In genomic region chr20:34896086-34896551, GRCh38 we compare ENCODE assay signal across 31 cellular contexts. TPM values are rescaled to one million over a fixed set of nuclear protein-coding genes. Genes with fewer than 3 reads are reported as not detected.
DNase-seq lines count a peak whose midpoint lies in the region; ATAC-seq, FAIRE-seq and TF ChIP-seq lines count a peak whose summit lies in the region.
"Had no signal": no experiment of that assay in that cellular context is flagged by ENCODE, and none has a peak within 500 bp of the region (broad histone marks: within the 10 kb centered on the region; RNA-seq: fewer than 3 reads in every experiment).

No MANE protein-coding gene starts in this region.

- H3K27me3 Mint-ChIP-seq in chondrocyte (ENCODE audit: low read depth): no peaks in the 10 kb centered on the region
- H3K27me3 Mint-ChIP-seq in Caco-2 (ENCODE audit: insufficient read depth, unreplicated experiment): no peaks in the 10 kb centered on the region
- H3K27me3 Mint-ChIP-seq: activated CD8-positive, alpha-beta T cell treated with anti-CD3 and anti-CD28 coated beads for 36 hours; activated naive CD8-positive, alpha-beta T cell treated with anti-CD3 and anti-CD28 coated beads for 36 hours; CD4-positive, alpha-beta T cell; naive thymus-derived CD4-positive, alpha-beta T cell; progenitor cell of endocrine pancreas; stimulated activated naive CD8-positive, alpha-beta T cell treated with anti-CD3 and anti-CD28 coated beads, Interleukin-15, amount 100 ng/mL, for 72 hours had no signal

- no peaks in the 10 kb centered on the region for H3K27me3 ChIP-seq in liver (ENCODE audit: control insufficient read depth in 4 of 4, insufficient read depth in 4 of 4, low read length in 3 of 4)
- H3K27me3 ChIP-seq in HepG2 (ENCODE audit: control insufficient read depth in 1 of 2, insufficient read depth in 2 of 2, low read length in 2 of 2): no peaks in the 10 kb centered on the region
- no peaks in the 10 kb centered on the region for H3K27me3 ChIP-seq in lower lobe of right lung (ENCODE audit: low read depth)
- no peaks in the 10 kb centered on the region for H3K27me3 ChIP-seq in aorta (ENCODE audit: control insufficient read depth in 1 of 2, insufficient read depth in 2 of 2, low read length in 1 of 2)
- no peaks in the 10 kb centered on the region for H3K27me3 ChIP-seq in WERI-Rb-1 (ENCODE audit: insufficient read depth, low read depth, severe bottlenecking)
- no peaks in the 10 kb centered on the region for H3K27me3 ChIP-seq in Caco-2 (replicated peaks; ENCODE audit: control insufficient read depth, insufficient read depth, low read length)
- H3K27me3 ChIP-seq: body of pancreas had no signal

- TF ChIP-seq POLR2A in HepG2 (IDR thresholded peaks at IDR 0.05; ENCODE audit: insufficient read depth in 1 of 2, low read depth in 2 of 2, low read length in 2 of 2): no peak

- BruUV-seq in HepG2 (replicated peaks; lab: Mats Ljungman, UMichigan): no TSS peak
- no TSS peak for BruUV-seq in Caco-2 (replicated peaks; lab: Mats Ljungman, UMichigan)

- ATAC-seq in HepG2 (no peak), lower lobe of right lung (peak; percentile 70 to 73), aorta (ENCODE audit: low FRiP score) (no peak)
- ATAC-seq: activated CD8-positive, alpha-beta T cell treated with anti-CD3 and anti-CD28 coated beads for 36 hours; body of pancreas; naive thymus-derived CD4-positive, alpha-beta T cell; stimulated activated naive CD8-positive, alpha-beta T cell treated with anti-CD3 and anti-CD28 coated beads, Interleukin-15, amount 100 ng/mL, for 72 hours had no signal

- H3K36me3 ChIP-seq in liver (ENCODE audit: control insufficient read depth in 4 of 4, insufficient read depth in 3 of 4, low read depth in 1 of 4, low read length in 3 of 4) (peaks cover 0 to 2% (median under 1%) of the 10 kb centered on the region in 4 donors), HepG2 (replicated peaks in 1 of 2; ENCODE audit: control insufficient read depth in 1 of 2, insufficient read depth in 2 of 2, low read length in 2 of 2) (peaks cover 0 to 12% of the 10 kb centered on the region in 2 experiments; a peak in 2 of 5 replicates), lower lobe of right lung (peaks cover 8% of the 10 kb centered on the region), aorta (ENCODE audit: control insufficient read depth in 1 of 2, insufficient read depth in 2 of 2, low read length in 1 of 2) (no peaks in the 10 kb centered on the region), WERI-Rb-1 (no peaks in the 10 kb centered on the region), Caco-2 (ENCODE audit: control insufficient read depth, insufficient read depth, low read length) (no peaks in the 10 kb centered on the region)

- TF ChIP-seq EP300 in HepG2 (IDR thresholded peaks at IDR 0.05; ENCODE audit: low read depth in 2 of 2, low read length in 2 of 2): no peak
- TF ChIP-seq EP300 in HepG2 (CRISPR knock-in tag; IDR thresholded peaks at IDR 0.05; ENCODE audit: borderline replicate concordance): no peak

- H2AFZ ChIP-seq in HepG2 (ENCODE audit: low read length): no peak overlapping the region

- CTCF ChIA-PET in HepG2 (lab: Yijun Ruan, JAX; ENCODE audit: low intra/inter-chr PET ratio, low total read pairs): no interaction called here
- CTCF ChIA-PET in Caco-2 (lab: Charles Lee): no interaction called here

- FAIRE-seq in HepG2 (lab: Jason Lieb, UNC): no peak
- FAIRE-seq: A204.1, GM12892 had no signal

- no peak for TF ChIP-seq CTCF in liver (IDR thresholded peaks at IDR 0.05; ENCODE audit: low read depth, low read length, missing input control)
- TF ChIP-seq CTCF in HepG2 (CRISPR knock-in tag; IDR thresholded peaks at IDR 0.05): no peak
- TF ChIP-seq CTCF in fibroblast of the aortic adventitia (IDR thresholded peaks at IDR 0.05; ENCODE audit: insufficient read depth, low read length): no peak
- no peak for TF ChIP-seq CTCF in lower lobe of right lung (IDR thresholded peaks at IDR 0.05)
- no peak for TF ChIP-seq CTCF in chondrocyte (IDR thresholded peaks at IDR 0.05)
- TF ChIP-seq CTCF in WERI-Rb-1 (IDR thresholded peaks at IDR 0.05; ENCODE audit: low read depth, low read length): no peak
- no peak for TF ChIP-seq CTCF in Caco-2 (IDR thresholded peaks at IDR 0.05; ENCODE audit: insufficient read depth in 1 of 2, low read depth in 1 of 2, low read length in 1 of 2, severe bottlenecking in 1 of 2, unreplicated experiment in 1 of 2)

- H3K4me1 ChIP-seq in liver (ENCODE audit: control insufficient read depth in 4 of 4, insufficient read depth in 4 of 4, low read length in 3 of 4): peaks cover 2 to 19% (median 16%) of the 10 kb centered on the region in 4 donors
- H3K4me1 ChIP-seq in HepG2 (ENCODE audit: insufficient read depth, low read length): no peaks in the 10 kb centered on the region
- H3K4me1 ChIP-seq in lower lobe of right lung: peaks cover 33% of the 10 kb centered on the region
- H3K4me1 ChIP-seq in aorta (ENCODE audit: control insufficient read depth in 1 of 2, insufficient read depth in 2 of 2, low read length in 2 of 2): peaks cover 3 to 10% of the 10 kb centered on the region in 2 donors
- peaks cover 28% of the 10 kb centered on the region for H3K4me1 ChIP-seq in Caco-2

- no peak overlapping the region for H3K27ac Mint-ChIP-seq in chondrocyte (ENCODE audit: unreplicated experiment)
- no peak overlapping the region for H3K27ac Mint-ChIP-seq in Caco-2 (ENCODE audit: unreplicated experiment)
- H3K27ac Mint-ChIP-seq: activated CD8-positive, alpha-beta T cell treated with anti-CD3 and anti-CD28 coated beads for 36 hours; activated naive CD8-positive, alpha-beta T cell treated with anti-CD3 and anti-CD28 coated beads for 36 hours; CD4-positive, alpha-beta T cell; progenitor cell of endocrine pancreas; stimulated activated naive CD8-positive, alpha-beta T cell treated with anti-CD3 and anti-CD28 coated beads, Interleukin-15, amount 100 ng/mL, for 72 hours had no signal

- POLR2A ChIA-PET in HepG2 (lab: Yijun Ruan, JAX): no interaction called here
- POLR2A ChIA-PET in Caco-2 (lab: Charles Lee): no interaction called here

- H3K9me3 ChIP-seq in liver (ENCODE audit: control insufficient read depth in 4 of 4, low read length in 3 of 4) (no peaks in the 10 kb centered on the region), HepG2 (ENCODE audit: low read length) (no peaks in the 10 kb centered on the region), lower lobe of right lung (no peaks in the 10 kb centered on the region), aorta (ENCODE audit: control insufficient read depth, low read length) (no peaks in the 10 kb centered on the region), WERI-Rb-1 (ENCODE audit: severe bottlenecking) (no peaks in the 10 kb centered on the region), Caco-2 (no peaks in the 10 kb centered on the region)
- H3K9me3 ChIP-seq: body of pancreas had no signal

- no peaks in the 10 kb centered on the region for H4K20me1 ChIP-seq in HepG2 (ENCODE audit: insufficient read depth, low read length)

- intact Hi-C loops in HepG2 (cut with micrococcal nuclease; ENCODE audit: unreplicated experiment): no loop called here
- intact Hi-C loops in lower lobe of right lung (cut with DNase I): no loop called here
- intact Hi-C loops in aorta (cut with DNase I): no loop called here
- intact Hi-C loops in Caco-2 (cut with micrococcal nuclease; ENCODE audit: unreplicated experiment): no loop called here

- no peak for DNase-seq in HepG2 (ENCODE audit: low spot score)
- DNase-seq in fibroblast of the aortic adventitia (ENCODE audit: low read depth): peak; percentile 67
- no peak for DNase-seq in lower lobe of right lung
- DNase-seq in aorta: no peak
- DNase-seq in chondrocyte (ENCODE audit: low spot score): no peak
- DNase-seq in WERI-Rb-1: no peak
- DNase-seq in Caco-2: no peak
- DNase-seq: activated CD4-positive, alpha-beta T cell treated with anti-CD3 and anti-CD28 coated beads for 1 hour; activated CD8-positive, alpha-beta T cell treated with anti-CD3 and anti-CD28 coated beads for 36 hours; activated effector memory CD4-positive, alpha-beta T cell treated with Interleukin-2 at 50 U/mL for 16 hours; activated naive CD8-positive, alpha-beta T cell treated with anti-CD3 and anti-CD28 coated beads for 36 hours; AML-193; body of pancreas; CD4-positive, alpha-beta T cell; GOT3; kidney glomerular epithelial cell; naive thymus-derived CD4-positive, alpha-beta T cell; NCI-H1092; NCI-H187 treated with DMSO at 0.1 percent for 48 hours; NCI-H748 treated with DMSO at 0.1 percent for 48 hours; RPMI8226; stimulated activated CD8-positive, alpha-beta memory T cell treated with anti-CD3 and anti-CD28 coated beads, Interleukin-4, amount 100 ng/mL, for 48 hours; stimulated activated naive CD8-positive, alpha-beta T cell treated with anti-CD3 and anti-CD28 coated beads, Interleukin-15, amount 100 ng/mL, for 72 hours; T-helper 2 cell; trophoblast cell had no signal

- H3K4me1 Mint-ChIP-seq in chondrocyte (ENCODE audit: low read depth): peaks cover 16% of the 10 kb centered on the region
- peaks cover 16% of the 10 kb centered on the region for H3K4me1 Mint-ChIP-seq in Caco-2 (ENCODE audit: low read depth, unreplicated experiment)

- H3K4me3 ChIP-seq in liver (ENCODE audit: low read depth in 1 of 3, low read length in 3 of 3): no peak overlapping the region
- H3K4me3 ChIP-seq in HepG2 (replicated peaks in 1 of 3; ENCODE audit: insufficient read depth in 1 of 3, low read depth in 2 of 3, low read length in 3 of 3): no peak overlapping the region
- no peak overlapping the region for H3K4me3 ChIP-seq in fibroblast of the aortic adventitia (ENCODE audit: low read depth, low read length)
- no peak overlapping the region for H3K4me3 ChIP-seq in lower lobe of right lung
- no peak overlapping the region for H3K4me3 ChIP-seq in aorta (ENCODE audit: low read length in 2 of 2)
- H3K4me3 ChIP-seq in WERI-Rb-1 (ENCODE audit: low read depth, low read length): no peak overlapping the region
- no peak overlapping the region for H3K4me3 ChIP-seq in Caco-2 (ENCODE audit: low read depth, low read length)
- H3K4me3 ChIP-seq: body of pancreas, skin epidermis had no signal

- H3K9ac ChIP-seq in liver (ENCODE audit: low read depth in 1 of 2, low read length in 2 of 2) (no peak overlapping the region), HepG2 (ENCODE audit: insufficient read depth, low read depth, low read length) (no peak overlapping the region)

- in situ Hi-C loops in HepG2 (cut with HindIII; ENCODE audit: extremely low pct_ligation_motif_present, low pct_unique_long_range_greater_than_20kb): no loop called here

- H3K27ac ChIP-seq in liver (ENCODE audit: low read depth in 1 of 2, low read length in 2 of 2): no peak overlapping the region
- no peak overlapping the region for H3K27ac ChIP-seq in HepG2 (ENCODE audit: extremely low read length, insufficient read depth, low read length)
- H3K27ac ChIP-seq in lower lobe of right lung: no peak overlapping the region
- peak overlapping the region; percentile 26 to 67 for H3K27ac ChIP-seq in aorta (ENCODE audit: low read depth in 1 of 2, low read length in 2 of 2)
- no peak overlapping the region for H3K27ac ChIP-seq in WERI-Rb-1
- H3K27ac ChIP-seq: body of pancreas, skin epidermis had no signal

- WGBS in liver: 34% methylated on average over 1 of the region's 1 CpG
- 86% methylated on average over 1 of the region's 1 CpG for WGBS in HepG2 (ENCODE audit: low lambda C conversion rate)
- WGBS in aorta, 2 donors: 5 to 9% methylated on average over 1 of the region's 1 CpG

- H3K79me2 ChIP-seq in HepG2 (ENCODE audit: insufficient read depth, low read length): peaks cover 15% of the 10 kb centered on the region

- no peak overlapping the region for H3K4me2 ChIP-seq in HepG2 (ENCODE audit: low read depth, low read length)

- TF ChIP-seq RAD21 in liver (IDR thresholded peaks at IDR 0.05) (no peak), HepG2 (CRISPR knock-in tag; IDR thresholded peaks at IDR 0.05) (no peak)

- H3K9me3 Mint-ChIP-seq in chondrocyte (ENCODE audit: low read depth) (no peaks in the 10 kb centered on the region), Caco-2 (ENCODE audit: unreplicated experiment) (no peaks in the 10 kb centered on the region)
- H3K9me3 Mint-ChIP-seq: activated CD8-positive, alpha-beta T cell treated with anti-CD3 and anti-CD28 coated beads for 36 hours; activated naive CD8-positive, alpha-beta T cell treated with anti-CD3 and anti-CD28 coated beads for 36 hours; CD4-positive, alpha-beta T cell; stimulated activated naive CD8-positive, alpha-beta T cell treated with anti-CD3 and anti-CD28 coated beads, Interleukin-15, amount 100 ng/mL, for 72 hours had no signal

- H3K36me3 Mint-ChIP-seq in chondrocyte (ENCODE audit: low read depth) (peaks cover 5% of the 10 kb centered on the region), Caco-2 (ENCODE audit: insufficient read depth, unreplicated experiment) (no peaks in the 10 kb centered on the region)
- H3K36me3 Mint-ChIP-seq: activated naive CD8-positive, alpha-beta T cell treated with anti-CD3 and anti-CD28 coated beads for 36 hours had no signal

- H3K4me3 Mint-ChIP-seq in chondrocyte (ENCODE audit: unreplicated experiment): no peak overlapping the region
- H3K4me3 Mint-ChIP-seq in Caco-2 (ENCODE audit: unreplicated experiment): no peak overlapping the region
- H3K4me3 Mint-ChIP-seq: activated CD8-positive, alpha-beta T cell treated with anti-CD3 and anti-CD28 coated beads for 36 hours; activated naive CD8-positive, alpha-beta T cell treated with anti-CD3 and anti-CD28 coated beads for 36 hours; CD4-positive, alpha-beta T cell; naive thymus-derived CD4-positive, alpha-beta T cell; stimulated activated naive CD8-positive, alpha-beta T cell treated with anti-CD3 and anti-CD28 coated beads, Interleukin-15, amount 100 ng/mL, for 72 hours had no signal

RNA-seq across cellular contexts. Expression of gene ACSS2, which starts 19.7 kb away (rescaled TPM):
- 100 to 1,000 TPM; 103 to 260 TPM for total RNA-seq in liver
- polyA plus RNA-seq in liver: 10 to 100 TPM; 29.8 to 56.6 TPM
- total RNA-seq in HepG2 (2016; rRNA removed; fragmentation: Illumina TruSeq; extraction: Trizol): 89.7 and 91.7 TPM in 2 replicates
- 21.5 and 23.1 TPM in 2 replicates for total RNA-seq in HepG2 (2016; cell fraction: cytosol; rRNA removed; fragmentation: Illumina TruSeq; extraction: Trizol; ENCODE audit: low read depth)
- total RNA-seq in HepG2 (2016; cell fraction: insoluble cytoplasmic fraction; rRNA removed; fragmentation: Illumina TruSeq; extraction: Trizol): 83.3 and 83.7 TPM in 2 replicates
- total RNA-seq in HepG2 (2016; cell fraction: membrane; rRNA removed; fragmentation: Illumina TruSeq; extraction: Trizol): 39.3 and 39.5 TPM in 2 replicates
- 83.7 and 88.6 TPM in 2 replicates for total RNA-seq in HepG2 (2016; cell fraction: nucleus; rRNA removed; fragmentation: Illumina TruSeq; extraction: Trizol)
- polyA plus RNA-seq in HepG2 (2011; rRNA removed): 72.8 and 120 TPM in 2 replicates
- polyA plus RNA-seq in HepG2 (2011; cell fraction: cytosol; rRNA removed): 48.2 and 82.4 TPM in 2 replicates
- polyA plus RNA-seq in HepG2 (2011; cell fraction: nucleus; rRNA removed): 193 and 292 TPM in 2 replicates
- 108 and 131 TPM in 2 replicates for polyA plus RNA-seq in HepG2 (2012)
- 17.6 and 18.7 TPM in 2 replicates for polyA plus RNA-seq in HepG2 (2016; cell fraction: cytosol; fragmentation: Illumina TruSeq; extraction: Trizol; ENCODE audit: low read depth)
- polyA plus RNA-seq in HepG2 (2016; cell fraction: insoluble cytoplasmic fraction; fragmentation: Illumina TruSeq; extraction: Trizol; ENCODE audit: low read depth): 87.7 and 90.8 TPM in 2 replicates
- 29.1 and 35.3 TPM in 2 replicates for polyA plus RNA-seq in HepG2 (2016; cell fraction: membrane; fragmentation: Illumina TruSeq; extraction: Trizol; ENCODE audit: low read depth)
- polyA plus RNA-seq in HepG2 (2016; cell fraction: nucleus; fragmentation: Illumina TruSeq; extraction: Trizol; ENCODE audit: insufficient read depth, low read depth): 176 and 178 TPM in 2 replicates
- 155 and 246 TPM in 2 replicates for polyA minus RNA-seq in HepG2 (2011; rRNA and poly(A)+ RNA removed; ENCODE audit: low replicate concordance)
- 49.2 and 69.9 TPM in 2 replicates for polyA minus RNA-seq in HepG2 (2011; cell fraction: cytosol; rRNA and poly(A)+ RNA removed)
- polyA minus RNA-seq in HepG2 (2011; cell fraction: nucleus; rRNA and poly(A)+ RNA removed): 157 and 295 TPM in 2 replicates
- total RNA-seq in fibroblast of the aortic adventitia (ENCODE audit: low replicate concordance): 32.3 and 65.3 TPM in 2 replicates
- total RNA-seq in lower lobe of right lung: 131 TPM
- 10 to 100 TPM; 64.8 to 87.4 TPM for total RNA-seq in aorta
- 10 to 100 TPM; 59.4 to 99.0 TPM for polyA plus RNA-seq in aorta
- total RNA-seq in chondrocyte: 20.5 to 34.8 TPM (median 31.8 TPM) in 3 replicates
- total RNA-seq in Caco-2 (2022): 64.5 and 76.0 TPM in 2 replicates

RNA-seq across cellular contexts. Expression of gene GGT7, which starts 23.5 kb away (rescaled TPM):
- total RNA-seq in liver (1 to 10 TPM; 5.4 to 6.5 TPM), HepG2 (2016; rRNA removed; fragmentation: Illumina TruSeq; extraction: Trizol) (1.9 and 6.6 TPM in 2 replicates), fibroblast of the aortic adventitia (ENCODE audit: low replicate concordance) (5.2 and 6.5 TPM in 2 replicates), lower lobe of right lung (24.0 TPM), aorta (10 to 100 TPM; 22.3 to 27.1 TPM), chondrocyte (10.4 to 23.9 TPM (median 23.7 TPM) in 3 replicates), Caco-2 (2022) (42.0 and 46.2 TPM in 2 replicates)
- polyA plus RNA-seq in liver (1 to 10 TPM; 3.7 to 8.1 TPM), HepG2 (2011; rRNA removed) (23.0 and 35.3 TPM in 2 replicates), aorta (10 to 100 TPM in 1 of 2 donors, 1 to 10 TPM in 1; 7.5 to 41.3 TPM)
- 0.97 and 1.8 TPM in 2 replicates for total RNA-seq in HepG2 (2016; cell fraction: cytosol; rRNA removed; fragmentation: Illumina TruSeq; extraction: Trizol; ENCODE audit: low read depth)
- total RNA-seq in HepG2 (2016; cell fraction: insoluble cytoplasmic fraction; rRNA removed; fragmentation: Illumina TruSeq; extraction: Trizol): 2.1 and 7.0 TPM in 2 replicates
- 1.3 and 1.9 TPM in 2 replicates for total RNA-seq in HepG2 (2016; cell fraction: membrane; rRNA removed; fragmentation: Illumina TruSeq; extraction: Trizol)
- 13.6 and 13.8 TPM in 2 replicates for total RNA-seq in HepG2 (2016; cell fraction: nucleus; rRNA removed; fragmentation: Illumina TruSeq; extraction: Trizol)
- polyA plus RNA-seq in HepG2 (2011; cell fraction: cytosol; rRNA removed): 8.5 and 11.9 TPM in 2 replicates
- polyA plus RNA-seq in HepG2 (2011; cell fraction: nucleus; rRNA removed): 155 and 166 TPM in 2 replicates
- polyA plus RNA-seq in HepG2 (2012): 16.1 and 18.7 TPM in 2 replicates
- 2.2 and 2.3 TPM in 2 replicates for polyA plus RNA-seq in HepG2 (2016; cell fraction: cytosol; fragmentation: Illumina TruSeq; extraction: Trizol; ENCODE audit: low read depth)
- 3.9 and 4.4 TPM in 2 replicates for polyA plus RNA-seq in HepG2 (2016; cell fraction: insoluble cytoplasmic fraction; fragmentation: Illumina TruSeq; extraction: Trizol; ENCODE audit: low read depth)
- 2.5 and 2.7 TPM in 2 replicates for polyA plus RNA-seq in HepG2 (2016; cell fraction: membrane; fragmentation: Illumina TruSeq; extraction: Trizol; ENCODE audit: low read depth)
- polyA plus RNA-seq in HepG2 (2016; cell fraction: nucleus; fragmentation: Illumina TruSeq; extraction: Trizol; ENCODE audit: insufficient read depth, low read depth): 54.9 and 57.9 TPM in 2 replicates
- polyA minus RNA-seq in HepG2 (2011; rRNA and poly(A)+ RNA removed; ENCODE audit: low replicate concordance): 0.12 and 38.2 TPM in 2 replicates
- polyA minus RNA-seq in HepG2 (2011; cell fraction: cytosol; rRNA and poly(A)+ RNA removed): 6.3 and 6.5 TPM in 2 replicates
- 31.0 and 37.2 TPM in 2 replicates for polyA minus RNA-seq in HepG2 (2011; cell fraction: nucleus; rRNA and poly(A)+ RNA removed)

RNA-seq across cellular contexts. Expression of gene GSS, which starts 59.5 kb away (rescaled TPM):
- 10 to 100 TPM; 20.8 to 38.8 TPM for total RNA-seq in liver
- 10 to 100 TPM; 33.2 to 37.6 TPM for polyA plus RNA-seq in liver
- 102 and 107 TPM in 2 replicates for total RNA-seq in HepG2 (2016; rRNA removed; fragmentation: Illumina TruSeq; extraction: Trizol)
- 24.0 and 24.9 TPM in 2 replicates for total RNA-seq in HepG2 (2016; cell fraction: cytosol; rRNA removed; fragmentation: Illumina TruSeq; extraction: Trizol; ENCODE audit: low read depth)
- total RNA-seq in HepG2 (2016; cell fraction: insoluble cytoplasmic fraction; rRNA removed; fragmentation: Illumina TruSeq; extraction: Trizol): 101 and 108 TPM in 2 replicates
- total RNA-seq in HepG2 (2016; cell fraction: membrane; rRNA removed; fragmentation: Illumina TruSeq; extraction: Trizol): 34.7 and 36.9 TPM in 2 replicates
- total RNA-seq in HepG2 (2016; cell fraction: nucleus; rRNA removed; fragmentation: Illumina TruSeq; extraction: Trizol): 65.3 and 66.8 TPM in 2 replicates
- polyA plus RNA-seq in HepG2 (2011; rRNA removed): 74.1 and 80.1 TPM in 2 replicates
- polyA plus RNA-seq in HepG2 (2011; cell fraction: cytosol; rRNA removed): 61.4 and 72.0 TPM in 2 replicates
- polyA plus RNA-seq in HepG2 (2011; cell fraction: nucleus; rRNA removed): 134 and 148 TPM in 2 replicates
- polyA plus RNA-seq in HepG2 (2012): 34.1 and 41.6 TPM in 2 replicates
- polyA plus RNA-seq in HepG2 (2016; cell fraction: cytosol; fragmentation: Illumina TruSeq; extraction: Trizol; ENCODE audit: low read depth): 19.2 and 19.4 TPM in 2 replicates
- 102 and 104 TPM in 2 replicates for polyA plus RNA-seq in HepG2 (2016; cell fraction: insoluble cytoplasmic fraction; fragmentation: Illumina TruSeq; extraction: Trizol; ENCODE audit: low read depth)
- polyA plus RNA-seq in HepG2 (2016; cell fraction: membrane; fragmentation: Illumina TruSeq; extraction: Trizol; ENCODE audit: low read depth): 24.4 and 27.0 TPM in 2 replicates
- 106 and 116 TPM in 2 replicates for polyA plus RNA-seq in HepG2 (2016; cell fraction: nucleus; fragmentation: Illumina TruSeq; extraction: Trizol; ENCODE audit: insufficient read depth, low read depth)
- polyA minus RNA-seq in HepG2 (2011; rRNA and poly(A)+ RNA removed; ENCODE audit: low replicate concordance): 86.0 and 125 TPM in 2 replicates
- 23.0 and 28.1 TPM in 2 replicates for polyA minus RNA-seq in HepG2 (2011; cell fraction: cytosol; rRNA and poly(A)+ RNA removed)
- 65.4 and 67.3 TPM in 2 replicates for polyA minus RNA-seq in HepG2 (2011; cell fraction: nucleus; rRNA and poly(A)+ RNA removed)
- total RNA-seq in fibroblast of the aortic adventitia (ENCODE audit: low replicate concordance): 47.8 and 57.8 TPM in 2 replicates
- total RNA-seq in lower lobe of right lung: 28.8 TPM
- total RNA-seq in aorta: 10 to 100 TPM; 22.9 to 24.3 TPM
- 10 to 100 TPM; 12.9 to 31.5 TPM for polyA plus RNA-seq in aorta
- total RNA-seq in chondrocyte: 39.5 to 57.7 TPM (median 57.3 TPM) in 3 replicates
- 138 TPM in 2 replicates for total RNA-seq in Caco-2 (2022)

RNA-seq across cellular contexts. Expression of gene MYH7B, which starts 59.5 kb away (rescaled TPM):
- total RNA-seq in liver: under 1 TPM; 0.25 to 0.33 TPM
- under 1 TPM; 0.12 to 0.24 TPM for polyA plus RNA-seq in liver
- 0.18 and 0.20 TPM in 2 replicates for total RNA-seq in HepG2 (2016; rRNA removed; fragmentation: Illumina TruSeq; extraction: Trizol)
- 0.20 TPM in 1 of 2 replicates, not detected in the other for total RNA-seq in HepG2 (2016; cell fraction: cytosol; rRNA removed; fragmentation: Illumina TruSeq; extraction: Trizol; ENCODE audit: low read depth)
- 0.19 TPM in 1 of 2 replicates, not detected in the other for total RNA-seq in HepG2 (2016; cell fraction: insoluble cytoplasmic fraction; rRNA removed; fragmentation: Illumina TruSeq; extraction: Trizol)
- total RNA-seq in HepG2 (2016; cell fraction: membrane; rRNA removed; fragmentation: Illumina TruSeq; extraction: Trizol): 0.14 and 0.25 TPM in 2 replicates
- 0.50 and 0.93 TPM in 2 replicates for total RNA-seq in HepG2 (2016; cell fraction: nucleus; rRNA removed; fragmentation: Illumina TruSeq; extraction: Trizol)
- polyA plus RNA-seq in HepG2 (2011; rRNA removed): 0.05 and 0.17 TPM in 2 replicates
- polyA plus RNA-seq in HepG2 (2011; cell fraction: cytosol; rRNA removed): 0.03 and 0.04 TPM in 2 replicates
- 0.80 and 0.90 TPM in 2 replicates for polyA plus RNA-seq in HepG2 (2011; cell fraction: nucleus; rRNA removed)
- 0.51 and 0.55 TPM in 2 replicates for polyA plus RNA-seq in HepG2 (2012)
- 0.02 and 0.24 TPM in 2 replicates for polyA plus RNA-seq in HepG2 (2016; cell fraction: cytosol; fragmentation: Illumina TruSeq; extraction: Trizol; ENCODE audit: low read depth)
- 0.23 and 0.37 TPM in 2 replicates for polyA plus RNA-seq in HepG2 (2016; cell fraction: insoluble cytoplasmic fraction; fragmentation: Illumina TruSeq; extraction: Trizol; ENCODE audit: low read depth)
- 0.21 and 0.32 TPM in 2 replicates for polyA plus RNA-seq in HepG2 (2016; cell fraction: membrane; fragmentation: Illumina TruSeq; extraction: Trizol; ENCODE audit: low read depth)
- polyA plus RNA-seq in HepG2 (2016; cell fraction: nucleus; fragmentation: Illumina TruSeq; extraction: Trizol; ENCODE audit: insufficient read depth, low read depth): 0.96 and 2.1 TPM in 2 replicates
- polyA minus RNA-seq in HepG2 (2011; rRNA and poly(A)+ RNA removed; ENCODE audit: low replicate concordance): 0.09 TPM in 1 of 2 replicates, not detected in the other
- not detected in 2 replicates for polyA minus RNA-seq in HepG2 (2011; cell fraction: cytosol; rRNA and poly(A)+ RNA removed)
- 0.13 and 0.50 TPM in 2 replicates for polyA minus RNA-seq in HepG2 (2011; cell fraction: nucleus; rRNA and poly(A)+ RNA removed)
- 0.25 TPM in 1 of 2 replicates, not detected in the other for total RNA-seq in fibroblast of the aortic adventitia (ENCODE audit: low replicate concordance)
- total RNA-seq in lower lobe of right lung: 0.56 TPM
- total RNA-seq in aorta: under 1 TPM; 0.57 to 0.88 TPM
- polyA plus RNA-seq in aorta: 1 to 10 TPM in 1 of 2 donors, under 1 TPM in 1; 0.13 to 4.6 TPM
- total RNA-seq in chondrocyte: 0.30 to 0.64 TPM in 2 of 3 replicates, not detected in the other
- 1.9 and 2.5 TPM in 2 replicates for total RNA-seq in Caco-2 (2022)
- total RNA-seq: Daoy had no signal

Comparison
In these comparisons a context has a peak if more than half of its experiments do, and no peak if none do; other contexts are left out.
1. H3K27ac ChIP-seq: peak in aorta (2 of 2); none in liver (0 of 2), HepG2 (single experiment), lower lobe of right lung (single experiment) and WERI-Rb-1 (single experiment).
2. ATAC-seq: peak in lower lobe of right lung (2 of 2); none in HepG2 (single experiment) and aorta (single experiment).